8 cellular contexts compared by ENCODE assay signal in genomic region chr19:43504426-43505185, GRCh38. TPM values are rescaled to one million over a fixed set of nuclear protein-coding genes. Genes with fewer than 3 reads are reported as not detected.
A peak's percentile ranks its signal among the peaks of the same experiment; 100 is the strongest.
DNase-seq lines count a peak whose midpoint lies in the region; ATAC-seq and TF ChIP-seq lines count a peak whose summit lies in the region.

PHLDB3 (minus strand) TSS chr19:43504746; CDS start chr19:43504118, 628 bp downstream.

- H3K36me3 Mint-ChIP-seq in activated T-cell treated with anti-CD3 and anti-CD28 coated beads, Interleukin-2, amount 50 U/mL, for 24 hours (ENCODE audit: low read depth), result peaks cover 61% of the 10 kb centered on the region

- peak; percentile 45 for ATAC-seq in omental fat pad (ENCODE audit: low FRiP score)

- TF ChIP-seq CTCF in fibroblast of villous mesenchyme (IDR thresholded peaks at IDR 0.05; ENCODE audit: insufficient read depth, low read depth, low read length) (no peak), omental fat pad (IDR thresholded peaks at IDR 0.05) (no peak)

- H3K4me3 Mint-ChIP-seq in activated T-cell treated with anti-CD3 and anti-CD28 coated beads, Interleukin-2, amount 50 U/mL, for 24 hours, result peak within 1 kb of the TSS; percentile 97

- H3K9me3 Mint-ChIP-seq in activated T-cell treated with anti-CD3 and anti-CD28 coated beads, Interleukin-2, amount 50 U/mL, for 24 hours, result no peaks in the 10 kb centered on the region

- H3K27me3 Mint-ChIP-seq in activated T-cell treated with anti-CD3 and anti-CD28 coated beads, Interleukin-2, amount 50 U/mL, for 24 hours, result no peaks in the 10 kb centered on the region

- DNase-seq in HCEC 1CT (peak; percentile 3), NCI-H2029 (lab: John Stamatoyannopoulos, UW) (peak; percentile 36), fibroblast of villous mesenchyme (ENCODE audit: low read depth) (no peak), omental fat pad (ENCODE audit: low spot score) (no peak), cerebellar nuclear complex (lab: John Stamatoyannopoulos, UW) (no peak), NCI-H1048 (lab: John Stamatoyannopoulos, UW) (no peak)
- no peak for DNase-seq in activated T-cell treated with anti-CD3 and anti-CD28 coated beads, Interleukin-2, amount 50 U/mL, for 24 hours

- H3K4me1 Mint-ChIP-seq in activated T-cell treated with anti-CD3 and anti-CD28 coated beads, Interleukin-2, amount 50 U/mL, for 24 hours (ENCODE audit: low read depth), result peaks cover 35% of the 10 kb centered on the region

- peak within 1 kb of the TSS; percentile 84 for H3K4me3 ChIP-seq in GM08714 (ENCODE audit: low read length)
- peak within 1 kb of the TSS; percentile 93 for H3K4me3 ChIP-seq in fibroblast of villous mesenchyme (ENCODE audit: low read depth, low read length)

- peak within 1 kb of the TSS; percentile 98 for H3K27ac Mint-ChIP-seq in activated T-cell treated with anti-CD3 and anti-CD28 coated beads, Interleukin-2, amount 50 U/mL, for 24 hours

RNA-seq across cellular contexts. Expression of gene PHLDB3, which starts in this region (rescaled TPM):
- total RNA-seq in fibroblast of villous mesenchyme (8.7 and 13.4 TPM in 2 replicates), omental fat pad (1 to 10 TPM; 2.0 to 8.7 (median 3.9) TPM)

Comparison
In these comparisons a context has a peak if more than half of its experiments do, and no peak if none do; other contexts are left out.
1. DNase-seq: peak in HCEC 1CT (single experiment) and NCI-H2029 (single experiment); none in activated T-cell treated with anti-CD3 and anti-CD28 coated beads, Interleukin-2, amount 50 U/mL, for 24 hours (single experiment), fibroblast of villous mesenchyme (single experiment), omental fat pad (single experiment), cerebellar nuclear complex (0 of 2) and NCI-H1048 (single experiment).